ENCODE assay signal across 11 cellular contexts in genomic region chr1:97277891-97278662, GRCh38.
DNase-seq lines count a peak whose midpoint lies in the region; ATAC-seq, FAIRE-seq and TF ChIP-seq lines count a peak whose summit lies in the region.
"Had no signal": no experiment of that assay in that cellular context is flagged by ENCODE, and none has a peak within 500 bp of the region (broad histone marks: within the 10 kb centered on the region; RNA-seq: fewer than 3 reads in every experiment).

No MANE protein-coding gene starts in this region.

- no peaks in the 10 kb centered on the region for H4K20me1 ChIP-seq in neural progenitor cell (ENCODE audit: low read depth)

- peak overlapping the region in 2 of 4 donors; percentile 82 to 90 for H3K27ac ChIP-seq in pancreas
- H3K27ac ChIP-seq in neural progenitor cell, result no peak overlapping the region

- H3K27ac Mint-ChIP-seq in neural progenitor cell, result no peak overlapping the region
- H3K27ac Mint-ChIP-seq: effector memory CD8-positive, alpha-beta T cell; memory B cell had no signal

- no peaks in the 10 kb centered on the region for H3F3A ChIP-seq in neural progenitor cell (ENCODE audit: low read depth)

- no peaks in the 10 kb centered on the region for H3K27me3 Mint-ChIP-seq in neural progenitor cell (ENCODE audit: insufficient read depth, low read depth)
- H3K27me3 Mint-ChIP-seq: effector memory CD8-positive, alpha-beta T cell; memory B cell had no signal

- H3K4me3 ChIP-seq in pancreas (no peak overlapping the region), neural progenitor cell (no peak overlapping the region)

- ATAC-seq in esophagus mucosa (peak; percentile 99), pancreas (peak; percentile 67 to 96 (median 84)), GM18861 (IDR thresholded peaks at IDR 0.05; ENCODE audit: unreplicated experiment) (no peak)
- ATAC-seq: effector memory CD8-positive, alpha-beta T cell had no signal

- TF ChIP-seq CTCF in pancreas (IDR thresholded peaks at IDR 0.05), result no peak
- TF ChIP-seq CTCF in neural progenitor cell (IDR thresholded peaks at IDR 0.05), result no peak

- no peak overlapping the region for H3K9ac ChIP-seq in neural progenitor cell

- 81% methylated on average over 2 of the region's 2 CpGs for WGBS in pancreas, 2 donors

- no peak for FAIRE-seq in pancreas (lab: Jason Lieb, UNC)

- H3K36me3 Mint-ChIP-seq in neural progenitor cell, result no peaks in the 10 kb centered on the region

- H3K4me2 ChIP-seq in neural progenitor cell, result no peak overlapping the region

- H3K36me3 ChIP-seq in pancreas (no peaks in the 10 kb centered on the region), neural progenitor cell (no peaks in the 10 kb centered on the region)

- H3K27me3 ChIP-seq in pancreas, result no peaks in the 10 kb centered on the region
- H3K27me3 ChIP-seq in neural progenitor cell, result no peaks in the 10 kb centered on the region

- DNase-seq in Daoy (ENCODE audit: low read depth) (peak; percentile 43), NCI-H460 (ENCODE audit: extremely low read depth, low read depth) (peak; percentile 16), pancreas (no peak), neural progenitor cell (ENCODE audit: low spot score) (no peak)
- DNase-seq in activated naive CD4-positive, alpha-beta T cell treated with anti-CD3 and anti-CD28 coated beads, Interleukin-2, amount 50 U/mL, for 16 hours, result no peak
- DNase-seq: effector memory CD8-positive, alpha-beta T cell; NCI-H82; stimulated activated naive CD4-positive, alpha-beta T cell treated with Interleukin-2 at 50 U/mL for 16 hours had no signal

- H3K4me1 ChIP-seq in pancreas (peaks cover 0 to 16% (median 0%) of the 10 kb centered on the region in 3 donors), neural progenitor cell (no peaks in the 10 kb centered on the region)

- intact Hi-C loops in pancreas (cut with DNase I), result no loop called here

- H3K79me2 ChIP-seq in neural progenitor cell (ENCODE audit: low read depth), result no peaks in the 10 kb centered on the region

- no peak overlapping the region for H3K4me3 Mint-ChIP-seq in neural progenitor cell
- H3K4me3 Mint-ChIP-seq: effector memory CD8-positive, alpha-beta T cell; memory B cell had no signal

- H3K9me3 Mint-ChIP-seq in neural progenitor cell, result no peaks in the 10 kb centered on the region
- H3K9me3 Mint-ChIP-seq: effector memory CD8-positive, alpha-beta T cell had no signal

- H3K9me3 ChIP-seq in pancreas, result no peaks in the 10 kb centered on the region
- no peaks in the 10 kb centered on the region for H3K9me3 ChIP-seq in neural progenitor cell (ENCODE audit: low read depth)

- H2AFZ ChIP-seq in neural progenitor cell (replicated peaks), result no peak overlapping the region

- H3K4me1 Mint-ChIP-seq in neural progenitor cell, result no peaks in the 10 kb centered on the region
- H3K4me1 Mint-ChIP-seq: memory B cell had no signal

Comparison
In these comparisons a context has a peak if more than half of its experiments do, and no peak if none do; other contexts are left out.
1. DNase-seq: peak in Daoy (single experiment) and NCI-H460 (single experiment); none in pancreas (0 of 6), neural progenitor cell (single experiment) and activated naive CD4-positive, alpha-beta T cell treated with anti-CD3 and anti-CD28 coated beads, Interleukin-2, amount 50 U/mL, for 16 hours (single experiment).